In genomic region chr4:88137112-88137511, GRCh38 we compare ENCODE assay signal across 26 cellular contexts. TPM values are rescaled to one million over a fixed set of nuclear protein-coding genes. Genes with fewer than 3 reads are reported as not detected.
A peak's percentile ranks its signal among the peaks of the same experiment; 100 is the strongest.
DNase-seq lines count a peak whose midpoint lies in the region; ATAC-seq, FAIRE-seq and TF ChIP-seq lines count a peak whose summit lies in the region.
"Had no signal": no experiment of that assay in that cellular context is flagged by ENCODE, and none has a peak within 500 bp of the region (broad histone marks: within the 10 kb centered on the region; RNA-seq: fewer than 3 reads in every experiment).

No MANE protein-coding gene starts in this region.

- DNase-seq in EH (ENCODE audit: low read depth) = peak; percentile 68
- DNase-seq in M059J (ENCODE audit: low read depth) = peak; percentile 51
- DNase-seq in endothelial cell of umbilical vein (ENCODE audit: low read depth, low spot score) = no peak
- DNase-seq in neural crest cell (ENCODE audit: low read depth, low spot score) = no peak
- DNase-seq in progenitor cell of endocrine pancreas (ENCODE audit: low spot score, unreplicated experiment) = no peak
- DNase-seq in stimulated activated naive CD4-positive, alpha-beta T cell treated with Interleukin-2 at 50 U/mL for 16 hours (lab: John Stamatoyannopoulos, UW) = no peak
- DNase-seq in Right ventricle myocardium inferior (ENCODE audit: missing footprints) = no peak
- DNase-seq: activated CD4-positive, alpha-beta T cell treated with anti-CD3 and anti-CD28 coated beads for 4 hours; activated naive CD4-positive, alpha-beta T cell treated with Interleukin-2 at 50 U/mL for 16 hours; activated T-cell treated with anti-CD3 and anti-CD28 coated beads, Interleukin-2, amount 50 U/mL, for 4 hours; amniotic stem cell; caudate nucleus; GOT3; immature natural killer cell; KBM-7; left ventricle myocardium inferior; midbrain; natural killer cell; NCI-H510A treated with DMSO at 0.1 percent for 48 hours; pancreas; right cardiac atrium had no signal

- dilution Hi-C loops in endothelial cell of umbilical vein (cut with MboI; ENCODE audit: extremely low pct_ligation_motif_present, low sequenced_read_pairs) = no loop called here

- H3K27me3 ChIP-seq in endothelial cell of umbilical vein (ENCODE audit: control insufficient read depth in 2 of 2, insufficient read depth in 2 of 2, low read length in 2 of 2) = no peaks in the 10 kb centered on the region
- H3K27me3 ChIP-seq: hepatocyte, pancreas had no signal

- no peak for TF ChIP-seq POLR2A in endothelial cell of umbilical vein (IDR thresholded peaks at IDR 0.05; ENCODE audit: low read depth, low read length)

- H4K20me1 ChIP-seq in endothelial cell of umbilical vein (replicated peaks; ENCODE audit: control insufficient read depth, extremely low read depth, insufficient read depth, low read length) = no peaks in the 10 kb centered on the region

- no peak overlapping the region for H3K9ac ChIP-seq in endothelial cell of umbilical vein (replicated peaks; ENCODE audit: extremely low read depth, insufficient read depth, low read length)

- H3K9me3 ChIP-seq in endothelial cell of umbilical vein (replicated peaks; ENCODE audit: control insufficient read depth, insufficient read depth, low read length) = no peaks in the 10 kb centered on the region
- H3K9me3 ChIP-seq: left ventricle myocardium inferior, pancreas had no signal

- TF ChIP-seq CTCF in endothelial cell of umbilical vein (IDR thresholded peaks at IDR 0.05; ENCODE audit: extremely low read depth in 1 of 2, insufficient read depth in 1 of 2, low read depth in 1 of 2, low read length in 2 of 2) (no peak), neural crest cell (conservative IDR thresholded peaks at IDR 0.05) (no peak), progenitor cell of endocrine pancreas (IDR thresholded peaks at IDR 0.05; ENCODE audit: unreplicated experiment) (no peak)

- peaks cover 3% of the 10 kb centered on the region for H3K36me3 Mint-ChIP-seq in neural crest cell (ENCODE audit: low read depth)
- no peaks in the 10 kb centered on the region for H3K36me3 Mint-ChIP-seq in progenitor cell of endocrine pancreas (ENCODE audit: insufficient read depth)
- H3K36me3 Mint-ChIP-seq: CD14-positive monocyte, immature natural killer cell, natural killer cell had no signal

- no peak overlapping the region for H3K4me2 ChIP-seq in endothelial cell of umbilical vein (ENCODE audit: insufficient read depth, low read length)
- H3K4me2 ChIP-seq: hepatocyte had no signal

- H3K4me1 ChIP-seq in endothelial cell of umbilical vein (ENCODE audit: control insufficient read depth, extremely low read depth, insufficient read depth, low read length) = peaks cover 6% of the 10 kb centered on the region
- H3K4me1 ChIP-seq: left ventricle myocardium inferior, pancreas had no signal

- H3K4me1 Mint-ChIP-seq in neural crest cell (peaks cover 16% of the 10 kb centered on the region), progenitor cell of endocrine pancreas (ENCODE audit: low read depth) (peaks cover 4% of the 10 kb centered on the region)
- H3K4me1 Mint-ChIP-seq: CD14-positive monocyte, immature natural killer cell, natural killer cell had no signal

- H3K9me3 Mint-ChIP-seq in neural crest cell (peaks cover 8% of the 10 kb centered on the region), progenitor cell of endocrine pancreas (ENCODE audit: low read depth) (peaks cover 3% of the 10 kb centered on the region)
- H3K9me3 Mint-ChIP-seq: activated T-cell treated with anti-CD3 and anti-CD28 coated beads, Interleukin-2, amount 50 U/mL, for 4 hours; CD14-positive monocyte; immature natural killer cell; natural killer cell; stimulated activated naive CD8-positive, alpha-beta T cell treated with anti-CD3 and anti-CD28 coated beads, Interleukin-15, Interleukin-2, amounts not matched to agents 100 ng/mL and 50 ng/mL, for 24 hours had no signal

- FAIRE-seq in endothelial cell of umbilical vein (lab: Jason Lieb, UNC) = no peak
- FAIRE-seq: D721Med, pancreas had no signal

- intact Hi-C loops in endothelial cell of umbilical vein (cut with micrococcal nuclease) (no loop called here), Right ventricle myocardium inferior (cut with DNase I) (no loop called here)

- no peak overlapping the region for H2AFZ ChIP-seq in endothelial cell of umbilical vein (ENCODE audit: low read depth, low read length)
- H2AFZ ChIP-seq: hepatocyte had no signal

- POLR2A ChIA-PET in endothelial cell of umbilical vein (lab: Charles Lee) = no interaction called here

- no peak overlapping the region for H3K27ac ChIP-seq in endothelial cell of umbilical vein (ENCODE audit: insufficient read depth, low read depth, low read length)
- H3K27ac ChIP-seq: hepatocyte, left ventricle myocardium inferior, pancreas had no signal

- CTCF ChIA-PET in endothelial cell of umbilical vein (lab: Charles Lee) = no interaction called here

- no peaks in the 10 kb centered on the region for H3K79me2 ChIP-seq in endothelial cell of umbilical vein (ENCODE audit: control insufficient read depth, insufficient read depth, low read length)
- H3K79me2 ChIP-seq: hepatocyte had no signal

- ATAC-seq in HG02973 (IDR thresholded peaks at IDR 0.05; ENCODE audit: unreplicated experiment) (no peak), Right ventricle myocardium inferior (no peak)
- ATAC-seq: activated T-cell treated with anti-CD3 and anti-CD28 coated beads, Interleukin-2, amount 50 U/mL, for 4 hours; natural killer cell; pancreas; right cardiac atrium had no signal

- H3K27ac Mint-ChIP-seq in neural crest cell (ENCODE audit: unreplicated experiment) (peak overlapping the region; percentile 85), progenitor cell of endocrine pancreas (no peak overlapping the region)
- H3K27ac Mint-ChIP-seq: CD14-positive monocyte; immature natural killer cell; natural killer cell; stimulated activated naive CD8-positive, alpha-beta T cell treated with anti-CD3 and anti-CD28 coated beads, Interleukin-15, Interleukin-2, amounts not matched to agents 100 ng/mL and 50 ng/mL, for 24 hours had no signal

- no peaks in the 10 kb centered on the region for H3K36me3 ChIP-seq in endothelial cell of umbilical vein (ENCODE audit: control insufficient read depth in 2 of 2, extremely low read depth in 1 of 2, insufficient read depth in 2 of 2, low read length in 2 of 2)
- H3K36me3 ChIP-seq: left ventricle myocardium inferior, pancreas had no signal

- no TSS peak for BruUV-seq in endothelial cell of umbilical vein (replicated peaks; lab: Mats Ljungman, UMichigan)

- H3K9me1 ChIP-seq in endothelial cell of umbilical vein (replicated peaks; ENCODE audit: control insufficient read depth, extremely low read depth, insufficient read depth, low read length) = no peaks in the 10 kb centered on the region

- H3K4me3 Mint-ChIP-seq in neural crest cell (no peak overlapping the region), progenitor cell of endocrine pancreas (ENCODE audit: low read depth) (no peak overlapping the region)
- H3K4me3 Mint-ChIP-seq: activated T-cell treated with anti-CD3 and anti-CD28 coated beads, Interleukin-2, amount 50 U/mL, for 4 hours; CD14-positive monocyte; immature natural killer cell; natural killer cell; stimulated activated naive CD8-positive, alpha-beta T cell treated with anti-CD3 and anti-CD28 coated beads, Interleukin-15, Interleukin-2, amounts not matched to agents 100 ng/mL and 50 ng/mL, for 24 hours had no signal

- no peaks in the 10 kb centered on the region for H3K27me3 Mint-ChIP-seq in neural crest cell (ENCODE audit: low read depth)
- H3K27me3 Mint-ChIP-seq in progenitor cell of endocrine pancreas = no peaks in the 10 kb centered on the region
- H3K27me3 Mint-ChIP-seq: stimulated activated naive CD8-positive, alpha-beta T cell treated with anti-CD3 and anti-CD28 coated beads, Interleukin-15, Interleukin-2, amounts not matched to agents 100 ng/mL and 50 ng/mL, for 24 hours had no signal

- no peak overlapping the region for H3K4me3 ChIP-seq in endothelial cell of umbilical vein (replicated peaks in 1 of 3; ENCODE audit: insufficient read depth in 1 of 3, low read depth in 1 of 3, low read length in 3 of 3)
- H3K4me3 ChIP-seq: hepatocyte, left ventricle myocardium inferior, pancreas had no signal

TF ChIP-seq in endothelial cell of umbilical vein, 7 proteins besides CTCF, POLR2A, EP300 and RAD21:
- TF ChIP-seq MYC (IDR thresholded peaks at IDR 0.05; ENCODE audit: low read depth, low read length) = no peak
- TF ChIP-seq POLR2AphosphoS5 (IDR thresholded peaks at IDR 0.05; ENCODE audit: insufficient read depth, low read depth, low read length) = no peak
- no peak for TF ChIP-seq EZH2 (IDR thresholded peaks at IDR 0.05; ENCODE audit: borderline replicate concordance, low read depth, low read length, severe bottlenecking)
- peak; percentile 21 for TF ChIP-seq FOS (IDR thresholded peaks at IDR 0.05; ENCODE audit: borderline replicate concordance, insufficient read depth, low read length)
TF ChIP-seq in endothelial cell of umbilical vein: peak in this region for 1.

RNA-seq across cellular contexts. Expression of gene ABCG2, which starts 21.3 kb away (rescaled TPM):
- 11.9 and 14.7 TPM in 2 replicates for total RNA-seq in M059J (2014; rRNA removed; shearing (Covaris generic))
- 5.0 and 6.4 TPM in 2 replicates for total RNA-seq in endothelial cell of umbilical vein
- 2.9 and 3.4 TPM in 2 replicates for polyA plus RNA-seq in endothelial cell of umbilical vein
- 1.9 and 2.4 TPM in 2 replicates for polyA plus RNA-seq in endothelial cell of umbilical vein (2011; cell fraction: cytosol; rRNA removed)
- polyA plus RNA-seq in endothelial cell of umbilical vein (2011; cell fraction: nucleus; rRNA removed) = 1.9 and 2.0 TPM in 2 replicates
- 1.1 and 1.5 TPM in 2 replicates for polyA plus RNA-seq in endothelial cell of umbilical vein (2012)
- polyA minus RNA-seq in endothelial cell of umbilical vein = 4.6 and 5.2 TPM in 2 replicates
- polyA minus RNA-seq in endothelial cell of umbilical vein (2011; cell fraction: cytosol; rRNA and poly(A)+ RNA removed) = 3.2 TPM
- polyA minus RNA-seq in endothelial cell of umbilical vein (2011; cell fraction: nucleus; rRNA and poly(A)+ RNA removed) = 2.3 and 3.4 TPM in 2 replicates
- 5.1 and 5.3 TPM in 2 replicates for total RNA-seq in neural crest cell
- total RNA-seq in progenitor cell of endocrine pancreas = 2.3 and 2.6 TPM in 2 replicates
- 1.0 TPM for total RNA-seq in Right ventricle myocardium inferior
- polyA plus RNA-seq: CD14-positive monocyte had no signal

Comparison
In these comparisons a context has a peak if more than half of its experiments do, and no peak if none do; other contexts are left out.
1. DNase-seq: peak in EH (single experiment) and M059J (single experiment); none in endothelial cell of umbilical vein (single experiment), neural crest cell (single experiment), progenitor cell of endocrine pancreas (single experiment), stimulated activated naive CD4-positive, alpha-beta T cell treated with Interleukin-2 at 50 U/mL for 16 hours (single experiment) and Right ventricle myocardium inferior (single experiment).